9 cellular contexts compared by ENCODE assay signal in the genomic region with DNA sequence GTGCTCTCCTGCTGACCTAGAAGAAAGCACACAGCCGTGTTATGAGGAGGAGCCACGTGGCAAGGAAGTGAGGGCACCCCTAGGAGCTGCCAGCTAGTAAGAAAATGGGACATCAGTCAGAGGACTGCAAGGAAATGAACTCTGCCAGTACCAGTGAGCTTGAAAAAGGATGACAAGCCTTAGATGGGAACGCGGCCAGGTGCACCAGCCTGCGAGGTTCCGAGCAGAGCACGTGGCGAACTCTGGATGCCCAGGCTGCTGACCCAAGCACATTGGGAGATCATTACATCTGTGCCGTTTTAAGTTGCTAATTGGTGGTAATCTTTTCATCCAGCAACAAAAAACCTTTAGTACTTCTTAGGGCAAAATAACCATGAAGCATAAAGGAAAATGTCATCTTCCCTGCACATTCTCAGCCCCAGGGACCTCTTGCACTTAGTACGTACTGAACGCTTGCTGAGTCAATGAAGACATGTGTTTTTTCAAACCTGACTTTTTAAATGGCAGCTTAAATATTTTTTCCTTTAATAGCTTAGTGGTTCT.
A peak's percentile ranks its signal among the peaks of the same experiment; 100 is the strongest.
DNase-seq lines count a peak whose midpoint lies in the region; ATAC-seq and TF ChIP-seq lines count a peak whose summit lies in the region.
"Had no signal": no experiment of that assay in that cellular context is flagged by ENCODE, and none has a peak within 500 bp of the region (broad histone marks: within the 10 kb centered on the region; RNA-seq: fewer than 3 reads in every experiment).

No MANE protein-coding gene starts in this region.

- peaks cover 5% of the 10 kb centered on the region for H3K9me3 Mint-ChIP-seq in stimulated activated naive CD8-positive, alpha-beta T cell treated with anti-CD3 and anti-CD28 coated beads, Interleukin-15, Interleukin-2, amounts not matched to agents 100 ng/mL and 50 ng/mL, for 24 hours

- H4K20me1 ChIP-seq in hepatocyte (ENCODE audit: insufficient read depth, poor library complexity, severe bottlenecking) = no peaks in the 10 kb centered on the region

- peaks cover 53% of the 10 kb centered on the region for H3K4me1 Mint-ChIP-seq in stimulated activated naive CD8-positive, alpha-beta T cell treated with anti-CD3 and anti-CD28 coated beads, Interleukin-15, Interleukin-2, amounts not matched to agents 100 ng/mL and 50 ng/mL, for 24 hours (ENCODE audit: low read depth)

- H3K27ac Mint-ChIP-seq in stimulated activated naive CD8-positive, alpha-beta T cell treated with anti-CD3 and anti-CD28 coated beads, Interleukin-15, Interleukin-2, amounts not matched to agents 100 ng/mL and 50 ng/mL, for 24 hours = peak overlapping the region; percentile 95

- H2AFZ ChIP-seq in hepatocyte = no peak overlapping the region

- peak overlapping the region; percentile 60 for H3K4me3 Mint-ChIP-seq in stimulated activated naive CD8-positive, alpha-beta T cell treated with anti-CD3 and anti-CD28 coated beads, Interleukin-15, Interleukin-2, amounts not matched to agents 100 ng/mL and 50 ng/mL, for 24 hours

- TF ChIP-seq CTCF in hepatocyte (IDR thresholded peaks at IDR 0.05; ENCODE audit: poor library complexity) = no peak

- H3K4me3 ChIP-seq in adipocyte (ENCODE audit: low read length) (peak overlapping the region; percentile 53), hepatocyte (no peak overlapping the region)
- H3K4me3 ChIP-seq: BLaER1 had no signal

- WGBS in hepatocyte (ENCODE audit: low lambda C conversion rate, missing lambda C conversion rate) = 67% methylated on average over 11 of the region's 11 CpGs

- H3K4me2 ChIP-seq in hepatocyte = peak overlapping the region; percentile 53

- H3K9ac ChIP-seq in adipocyte (ENCODE audit: low read length) = peak overlapping the region; percentile 77
- H3K9ac ChIP-seq: BLaER1 had no signal

- H3K79me2 ChIP-seq in hepatocyte = peaks cover 33% of the 10 kb centered on the region

- no peaks in the 10 kb centered on the region for H3K9me2 ChIP-seq in hepatocyte (replicated peaks; ENCODE audit: insufficient read depth)

- no peak for ATAC-seq in HG02981 (IDR thresholded peaks at IDR 0.05; ENCODE audit: unreplicated experiment)

- H3K27me3 ChIP-seq in adipocyte (replicated peaks; ENCODE audit: control insufficient read depth, insufficient read depth, low read length) (no peaks in the 10 kb centered on the region), hepatocyte (no peaks in the 10 kb centered on the region)
- H3K27me3 ChIP-seq: BLaER1 had no signal

- peaks cover 60% of the 10 kb centered on the region for H3K4me1 ChIP-seq in adipocyte (ENCODE audit: control insufficient read depth, insufficient read depth, low read length)
- peaks cover 27% of the 10 kb centered on the region for H3K4me1 ChIP-seq in hepatocyte (ENCODE audit: insufficient read depth)

- no peaks in the 10 kb centered on the region for H3K27me3 Mint-ChIP-seq in stimulated activated naive CD8-positive, alpha-beta T cell treated with anti-CD3 and anti-CD28 coated beads, Interleukin-15, Interleukin-2, amounts not matched to agents 100 ng/mL and 50 ng/mL, for 24 hours

- H3K9me3 ChIP-seq in adipocyte (ENCODE audit: control insufficient read depth, low read length) (no peaks in the 10 kb centered on the region), hepatocyte (ENCODE audit: low read depth) (no peaks in the 10 kb centered on the region)

- peaks cover 36% of the 10 kb centered on the region for H3K36me3 Mint-ChIP-seq in stimulated activated naive CD8-positive, alpha-beta T cell treated with anti-CD3 and anti-CD28 coated beads, Interleukin-15, Interleukin-2, amounts not matched to agents 100 ng/mL and 50 ng/mL, for 24 hours (ENCODE audit: low read depth)

- H3K27ac ChIP-seq in hepatocyte = peak overlapping the region; percentile 87

- DNase-seq in NCI-H510A treated with DMSO at 0.1 percent for 48 hours (lab: John Stamatoyannopoulos, UW) = peak; percentile 64
- DNase-seq in NCI-H510A (lab: John Stamatoyannopoulos, UW) = no peak
- peak; percentile 83 for DNase-seq in HT-29 (ENCODE audit: low spot score)
- DNase-seq in adipocyte (ENCODE audit: low read depth) = peak; percentile 74
- DNase-seq in hepatocyte (ENCODE audit: low spot score) = peak; percentile 30
- no peak for DNase-seq in inferior parietal cortex (ENCODE audit: extremely low spot score)

- H3K36me3 ChIP-seq in adipocyte (ENCODE audit: control insufficient read depth, insufficient read depth, low read length, severe bottlenecking) (no peaks in the 10 kb centered on the region), hepatocyte (replicated peaks; ENCODE audit: insufficient read depth, low read depth) (no peaks in the 10 kb centered on the region)

Comparison
In these comparisons a context has a peak if more than half of its experiments do, and no peak if none do; other contexts are left out.
1. DNase-seq: peak in NCI-H510A treated with DMSO at 0.1 percent for 48 hours (single experiment), HT-29 (single experiment), adipocyte (single experiment) and hepatocyte (single experiment); none in NCI-H510A (single experiment) and inferior parietal cortex (single experiment).